Comparison of ENCODE assay signal across 17 cellular contexts in the genomic region with DNA sequence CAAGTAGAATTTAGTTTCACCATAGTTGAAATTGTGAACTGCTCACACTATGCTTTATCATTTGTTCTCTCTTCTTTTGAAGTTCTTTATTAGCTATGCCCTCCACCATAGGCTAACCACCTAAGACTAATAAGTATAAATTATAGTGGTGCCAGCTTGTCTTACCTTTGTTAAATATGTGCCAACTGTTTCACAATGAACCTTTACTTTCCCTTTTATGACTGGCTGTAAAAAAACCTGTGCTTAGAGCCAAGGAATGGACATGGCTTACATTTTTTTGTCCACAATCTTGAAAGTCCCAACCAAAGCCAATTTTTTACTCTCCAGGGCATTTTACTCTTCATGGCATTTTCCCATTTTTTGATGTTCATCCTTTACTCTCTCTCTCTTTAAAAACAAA.
"Had no signal": no experiment of that assay in that cellular context is flagged by ENCODE, and none has a peak within 500 bp of the region (broad histone marks: within the 10 kb centered on the region; RNA-seq: fewer than 3 reads in every experiment).

No MANE protein-coding gene starts in this region.

- H3K27me3 ChIP-seq: heart left ventricle, right atrium auricular region, sigmoid colon had no signal

- H3K27ac ChIP-seq: dorsolateral prefrontal cortex, heart left ventricle, parathyroid adenoma, psoas muscle, right atrium auricular region, sigmoid colon, skin epidermis had no signal

- DNase-seq: cortex of kidney; dorsolateral prefrontal cortex; effector CD8-positive, alpha-beta T cell; foreskin melanocyte; heart left ventricle; hippocampal formation; mesendoderm; naive thymus-derived CD4-positive, alpha-beta T cell; nephron progenitor cell; psoas muscle; sigmoid colon; stimulated activated CD4-positive, alpha-beta T cell treated with anti-CD3 and anti-CD28 coated beads, Interleukin-12 subunit alpha, Interleukin-12 subunit beta, amount 100 ng/mL, for 4 hours; stimulated activated naive CD4-positive, alpha-beta T cell treated with Interleukin-2 at 50 U/mL for 16 hours; trophoblast cell had no signal

- H3K9me3 ChIP-seq: heart left ventricle, psoas muscle, right atrium auricular region, sigmoid colon had no signal

- H3K36me3 ChIP-seq: heart left ventricle, right atrium auricular region, sigmoid colon had no signal

- H3K4me3 ChIP-seq: dorsolateral prefrontal cortex, heart left ventricle, psoas muscle, right atrium auricular region, sigmoid colon, skin epidermis had no signal

- H3K9me3 Mint-ChIP-seq: naive thymus-derived CD4-positive, alpha-beta T cell; nephron progenitor cell had no signal

- H3K79me2 ChIP-seq: parathyroid adenoma had no signal

- H3K27ac Mint-ChIP-seq: nephron progenitor cell had no signal

- H2AFZ ChIP-seq: parathyroid adenoma had no signal

- ATAC-seq: heart left ventricle; naive thymus-derived CD4-positive, alpha-beta T cell; psoas muscle had no signal

- H3K4me1 ChIP-seq: heart left ventricle, parathyroid adenoma, psoas muscle, right atrium auricular region, sigmoid colon had no signal

- H3K4me3 Mint-ChIP-seq: naive thymus-derived CD4-positive, alpha-beta T cell; nephron progenitor cell had no signal
